Comparison of ENCODE assay signal across 1 cellular context in genomic region chr1:67825596-67825995, GRCh38.
TF ChIP-seq lines count a peak whose summit lies in the region.

No MANE protein-coding gene starts in this region.

TF ChIP-seq in GM23338, 12 proteins besides CTCF, POLR2A, EP300 and RAD21 (continued from another document):
- TF ChIP-seq CREB1 (CRISPR knock-in tag; IDR thresholded peaks at IDR 0.05; ENCODE audit: low read depth) (no peak), ETS1 (IDR thresholded peaks at IDR 0.05) (no peak), STAT1 (IDR thresholded peaks at IDR 0.05; ENCODE audit: unreplicated experiment) (no peak), ZNF114 (CRISPR knock-in tag; IDR thresholded peaks at IDR 0.05) (no peak), EZH2phosphoT487 (IDR thresholded peaks at IDR 0.05; ENCODE audit: unreplicated experiment) (no peak)
